In the genomic region with DNA sequence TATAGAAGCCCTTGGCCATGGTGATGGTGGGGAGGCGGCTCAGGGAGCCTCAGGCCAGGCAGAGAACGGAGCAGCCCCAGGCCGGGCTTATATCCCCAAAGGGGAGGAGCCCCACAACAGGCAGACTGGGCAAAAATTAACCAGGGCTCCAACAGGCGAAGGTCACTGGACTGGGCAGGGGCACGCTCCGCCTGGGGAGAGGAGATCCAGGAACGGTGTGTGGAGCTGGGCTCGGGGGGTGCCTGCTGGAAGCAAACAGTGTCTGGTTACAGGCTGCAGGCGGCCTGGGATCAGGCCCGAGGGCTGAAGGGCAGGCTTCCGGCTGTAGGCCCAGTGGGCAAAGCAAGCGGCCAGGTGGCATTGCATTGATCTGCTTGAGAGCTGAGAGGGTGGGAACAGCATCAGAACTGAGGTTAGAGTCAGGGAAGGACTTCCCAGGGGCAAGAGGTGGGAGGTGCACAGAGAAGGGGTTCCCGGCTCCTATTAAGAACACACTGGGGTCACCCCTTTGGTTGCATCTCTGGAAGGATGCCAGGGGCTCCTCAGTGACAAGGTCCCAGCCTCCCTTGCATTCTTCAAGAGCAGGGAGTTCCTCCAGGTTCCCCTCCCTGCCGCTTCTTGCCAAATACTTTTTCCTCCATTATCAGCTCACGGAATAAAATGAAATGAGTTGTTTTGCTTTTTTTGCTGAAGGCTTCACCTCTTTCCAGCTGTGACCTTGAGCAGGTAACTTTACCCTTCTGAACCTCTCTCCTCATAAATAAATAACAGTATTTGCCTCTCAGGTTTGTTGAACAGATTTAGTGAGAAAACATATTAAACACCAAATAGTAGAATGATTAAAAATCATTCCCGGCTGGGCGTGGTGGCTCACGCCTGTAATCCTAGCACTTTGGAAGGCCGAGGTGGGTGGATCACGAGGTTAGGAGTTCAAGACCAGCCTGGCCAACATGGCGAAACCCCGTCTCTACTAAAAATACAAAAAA, we compare ENCODE assay signal across 1 cellular context.
TF ChIP-seq lines count a peak whose summit lies in the region.

No MANE protein-coding gene starts in this region.

TF ChIP-seq in liver, 16 proteins besides CTCF, POLR2A, EP300 and RAD21 (continued from another document):
- TF ChIP-seq, protein P1, sequence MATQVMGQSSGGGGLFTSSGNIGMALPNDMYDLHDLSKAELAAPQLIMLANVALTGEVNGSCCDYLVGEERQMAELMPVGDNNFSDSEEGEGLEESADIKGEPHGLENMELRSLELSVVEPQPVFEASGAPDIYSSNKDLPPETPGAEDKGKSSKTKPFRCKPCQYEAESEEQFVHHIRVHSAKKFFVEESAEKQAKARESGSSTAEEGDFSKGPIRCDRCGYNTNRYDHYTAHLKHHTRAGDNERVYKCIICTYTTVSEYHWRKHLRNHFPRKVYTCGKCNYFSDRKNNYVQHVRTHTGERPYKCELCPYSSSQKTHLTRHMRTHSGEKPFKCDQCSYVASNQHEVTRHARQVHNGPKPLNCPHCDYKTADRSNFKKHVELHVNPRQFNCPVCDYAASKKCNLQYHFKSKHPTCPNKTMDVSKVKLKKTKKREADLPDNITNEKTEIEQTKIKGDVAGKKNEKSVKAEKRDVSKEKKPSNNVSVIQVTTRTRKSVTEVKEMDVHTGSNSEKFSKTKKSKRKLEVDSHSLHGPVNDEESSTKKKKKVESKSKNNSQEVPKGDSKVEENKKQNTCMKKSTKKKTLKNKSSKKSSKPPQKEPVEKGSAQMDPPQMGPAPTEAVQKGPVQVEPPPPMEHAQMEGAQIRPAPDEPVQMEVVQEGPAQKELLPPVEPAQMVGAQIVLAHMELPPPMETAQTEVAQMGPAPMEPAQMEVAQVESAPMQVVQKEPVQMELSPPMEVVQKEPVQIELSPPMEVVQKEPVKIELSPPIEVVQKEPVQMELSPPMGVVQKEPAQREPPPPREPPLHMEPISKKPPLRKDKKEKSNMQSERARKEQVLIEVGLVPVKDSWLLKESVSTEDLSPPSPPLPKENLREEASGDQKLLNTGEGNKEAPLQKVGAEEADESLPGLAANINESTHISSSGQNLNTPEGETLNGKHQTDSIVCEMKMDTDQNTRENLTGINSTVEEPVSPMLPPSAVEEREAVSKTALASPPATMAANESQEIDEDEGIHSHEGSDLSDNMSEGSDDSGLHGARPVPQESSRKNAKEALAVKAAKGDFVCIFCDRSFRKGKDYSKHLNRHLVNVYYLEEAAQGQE (IDR thresholded peaks at IDR 0.05), result peak; percentile 92
- TF ChIP-seq, protein P2, sequence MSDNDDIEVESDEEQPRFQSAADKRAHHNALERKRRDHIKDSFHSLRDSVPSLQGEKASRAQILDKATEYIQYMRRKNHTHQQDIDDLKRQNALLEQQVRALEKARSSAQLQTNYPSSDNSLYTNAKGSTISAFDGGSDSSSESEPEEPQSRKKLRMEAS (IDR thresholded peaks at IDR 0.05), result peak; percentile 95
- TF ChIP-seq JUND (IDR thresholded peaks at IDR 0.05) (peak in 1 of 2 donors; percentile 80), TAF1 (conservative IDR thresholded peaks at IDR 0.05) (peak; percentile 70), FOXA1 (IDR thresholded peaks at IDR 0.05) (peak; percentile 69), GABPA (IDR thresholded peaks at IDR 0.05 in 1 of 2, conservative IDR thresholded peaks at IDR 0.05 in 1 of 2) (peak in 1 of 2 donors; percentile 62), NR2F2 (IDR thresholded peaks at IDR 0.05) (peak; percentile 68), YY1 (IDR thresholded peaks at IDR 0.05) (peak; percentile 85), EGR1 (IDR thresholded peaks at IDR 0.05; ENCODE audit: low read depth in 2 of 2) (no peak)
